26 cellular contexts compared by ENCODE assay signal in genomic region chr1:2497891-2498290, GRCh38. TPM values are rescaled to one million over a fixed set of nuclear protein-coding genes. Genes with fewer than 3 reads are reported as not detected.
"Had no signal": no experiment of that assay in that cellular context is flagged by ENCODE, and none has a peak within 500 bp of the region (broad histone marks: within the 10 kb centered on the region; RNA-seq: fewer than 3 reads in every experiment).

No MANE protein-coding gene starts in this region.

- H3K27ac Mint-ChIP-seq: activated CD8-positive, alpha-beta memory T cell treated with anti-CD3 and anti-CD28 coated beads, Interleukin-2, amount 10 ng/mL, durations not matched to agents 7 days and 5 days; activated naive CD4-positive, alpha-beta T cell treated with anti-CD3 and anti-CD28 coated beads, Interleukin-2, amount 50 U/mL, for 24 hours; activated T-cell treated with anti-CD3 and anti-CD28 coated beads, Interleukin-2, amount 50 U/mL, for 24 hours; activated T-helper 1 cell treated with anti-CD3 and anti-CD28 coated beads, Interleukin-12 subunit alpha, Interleukin-12 subunit beta, Interleukin-2, Interleukin-4 antibody, amounts not matched to agents 30 ng/mL and 10 ng/mL and 1 ng/mL, durations not matched to agents 14 hours and 24 hours and 36 hours had no signal

- H3K4me3 Mint-ChIP-seq: activated CD8-positive, alpha-beta memory T cell treated with anti-CD3 and anti-CD28 coated beads, Interleukin-2, amount 10 ng/mL, durations not matched to agents 7 days and 5 days; activated naive CD4-positive, alpha-beta T cell treated with anti-CD3 and anti-CD28 coated beads, Interleukin-2, amount 50 U/mL, for 24 hours; activated T-cell treated with anti-CD3 and anti-CD28 coated beads, Interleukin-2, amount 50 U/mL, for 24 hours; activated T-helper 1 cell treated with anti-CD3 and anti-CD28 coated beads, Interleukin-12 subunit alpha, Interleukin-12 subunit beta, Interleukin-2, Interleukin-4 antibody, amounts not matched to agents 30 ng/mL and 10 ng/mL and 1 ng/mL, durations not matched to agents 14 hours and 24 hours and 36 hours had no signal

- H3K9me3 ChIP-seq: ascending aorta, body of pancreas, SJCRH30 had no signal

- ATAC-seq: activated CD4-positive, CD25-positive, alpha-beta regulatory T cell treated with anti-CD3 and anti-CD28 coated beads, Interleukin-2, amount 50 U/mL, for 24 hours; activated CD8-positive, alpha-beta memory T cell treated with anti-CD3 and anti-CD28 coated beads, Interleukin-2, amount 10 ng/mL, durations not matched to agents 7 days and 5 days; body of pancreas; SK-N-SH treated with all-trans-retinoic acid at 6 μM for 48 hours had no signal

- DNase-seq: activated CD4-positive, alpha-beta T cell treated with anti-CD3 and anti-CD28 coated beads for 48 hours; activated CD4-positive, alpha-beta T cell treated with anti-CD3 and anti-CD28 coated beads, Interleukin-2, amount 50 U/mL, for 48 hours; activated CD8-positive, alpha-beta memory T cell treated with anti-CD3 and anti-CD28 coated beads, Interleukin-2, amount 10 ng/mL, durations not matched to agents 7 days and 5 days; activated effector memory CD4-positive, alpha-beta T cell treated with Interleukin-2 at 50 U/mL for 16 hours; activated naive CD4-positive, alpha-beta T cell; activated T-cell treated with anti-CD3 and anti-CD28 coated beads, Interleukin-2, amount 50 U/mL, for 24 hours; body of pancreas; central memory CD4-positive, alpha-beta T cell; Karpas-422; MM.1S; NCI-H1105 treated with DMSO at 0.1 percent for 48 hours; NCI-H1436 treated with DMSO at 0.1 percent for 48 hours; NCI-H187; NCI-H2081; NCI-H510A treated with DMSO at 0.1 percent for 48 hours; NCI-H69; Right ventricle myocardium superior; SJCRH30; SW 1271 had no signal

- H3K27me3 Mint-ChIP-seq: activated CD8-positive, alpha-beta memory T cell treated with anti-CD3 and anti-CD28 coated beads, Interleukin-2, amount 10 ng/mL, durations not matched to agents 7 days and 5 days; activated naive CD4-positive, alpha-beta T cell treated with anti-CD3 and anti-CD28 coated beads, Interleukin-2, amount 50 U/mL, for 24 hours; activated T-cell treated with anti-CD3 and anti-CD28 coated beads, Interleukin-2, amount 50 U/mL, for 24 hours had no signal

- H3K36me3 Mint-ChIP-seq: activated CD8-positive, alpha-beta memory T cell treated with anti-CD3 and anti-CD28 coated beads, Interleukin-2, amount 10 ng/mL, durations not matched to agents 7 days and 5 days; activated naive CD4-positive, alpha-beta T cell treated with anti-CD3 and anti-CD28 coated beads, Interleukin-2, amount 50 U/mL, for 24 hours had no signal

- H3K9me3 Mint-ChIP-seq: activated naive CD4-positive, alpha-beta T cell treated with anti-CD3 and anti-CD28 coated beads, Interleukin-2, amount 50 U/mL, for 24 hours; activated T-cell treated with anti-CD3 and anti-CD28 coated beads, Interleukin-2, amount 50 U/mL, for 24 hours; activated T-helper 1 cell treated with anti-CD3 and anti-CD28 coated beads, Interleukin-12 subunit alpha, Interleukin-12 subunit beta, Interleukin-2, Interleukin-4 antibody, amounts not matched to agents 30 ng/mL and 10 ng/mL and 1 ng/mL, durations not matched to agents 14 hours and 24 hours and 36 hours had no signal

RNA-seq across cellular contexts. Expression of gene PLCH2, which starts 21.8 kb away (rescaled TPM):
- total RNA-seq: ascending aorta had no signal

RNA-seq across cellular contexts. Expression of gene HES5, which starts 32.2 kb away (rescaled TPM):
- total RNA-seq: activated CD8-positive, alpha-beta memory T cell treated with anti-CD3 and anti-CD28 coated beads, Interleukin-2, amount 10 ng/mL, durations not matched to agents 7 days and 5 days; activated T-helper 1 cell treated with anti-CD3 and anti-CD28 coated beads, Interleukin-12 subunit alpha, Interleukin-12 subunit beta, Interleukin-2, Interleukin-4 antibody, amounts not matched to agents 30 ng/mL and 10 ng/mL and 1 ng/mL, durations not matched to agents 14 hours and 24 hours and 36 hours; ascending aorta; body of pancreas; chondrocyte; SJCRH30; T-helper 1 cell treated with Interleukin-12 subunit alpha and Interleukin-12 subunit beta and Interleukin-4 antibody, amounts not matched to agents 30 ng/mL and 1 ng/mL, for 36 hours had no signal

RNA-seq across cellular contexts. Expression of gene TNFRSF14, which starts 58.3 kb away (rescaled TPM):
- total RNA-seq: SJCRH30 had no signal
